8 cellular contexts compared by ENCODE assay signal in genomic region chr4:67700119-67700873, GRCh38. TPM values are rescaled to one million over a fixed set of nuclear protein-coding genes. Genes with fewer than 3 reads are reported as not detected.
DNase-seq lines count a peak whose midpoint lies in the region; ATAC-seq and TF ChIP-seq lines count a peak whose summit lies in the region.

No MANE protein-coding gene starts in this region.

- H3K36me3 ChIP-seq in stomach, result peaks cover 0 to 6% (median 0%) of the 10 kb centered on the region in 4 donors

- in situ Hi-C loops in astrocyte of the spinal cord (cut with HindIII; ENCODE audit: low sequenced_read_pairs), result no loop called here

- H3K9me3 ChIP-seq in stomach, result no peaks in the 10 kb centered on the region

- TF ChIP-seq EP300 in stomach (IDR thresholded peaks at IDR 0.05), result no peak

- TF ChIP-seq CTCF in NB4 (IDR thresholded peaks at IDR 0.05; ENCODE audit: low read depth, low read length) (no peak), astrocyte of the spinal cord (IDR thresholded peaks at IDR 0.05; ENCODE audit: low read depth, low read length) (no peak), stomach (IDR thresholded peaks at IDR 0.05) (no peak)

- peaks cover 9 to 35% (median 18%) of the 10 kb centered on the region in 4 donors for H3K4me1 ChIP-seq in stomach

- TF ChIP-seq POLR2A in NB4 (IDR thresholded peaks at IDR 0.05; ENCODE audit: extremely low read depth, insufficient read length) (no peak), stomach (IDR thresholded peaks at IDR 0.05) (no peak)

- intact Hi-C loops in stomach (cut with DNase I; ENCODE audit: low total_unique reads), result no loop called here

- ATAC-seq in GM21786 (IDR thresholded peaks at IDR 0.05; ENCODE audit: unreplicated experiment) (peak; percentile 2), GM19452 (IDR thresholded peaks at IDR 0.05; ENCODE audit: unreplicated experiment) (no peak)

- WGBS in stomach, 5 donors, result 5 to 12% (median 7%) methylated on average over 12 to 17 of the region's 17 CpGs

- H3K27me3 ChIP-seq in stomach, result no peaks in the 10 kb centered on the region

- DNase-seq in NCI-H2029 treated with DMSO at 0.1 percent for 48 hours (lab: John Stamatoyannopoulos, UW), result peak; percentile 11
- no peak for DNase-seq in NCI-H2029 (lab: John Stamatoyannopoulos, UW)
- DNase-seq in NB4 (ENCODE audit: low read depth), result peak; percentile 28
- peak; percentile 50 for DNase-seq in astrocyte of the spinal cord (ENCODE audit: low read depth, low spot score)
- DNase-seq in iris pigment epithelial cell (ENCODE audit: low read depth), result peak; percentile 36
- DNase-seq in stomach, result no peak

- H3K4me3 ChIP-seq in NB4 (ENCODE audit: low read depth, low read length), result peak overlapping the region; percentile 90
- peak overlapping the region; percentile 94 for H3K4me3 ChIP-seq in astrocyte of the spinal cord (ENCODE audit: low read depth, low read length)
- H3K4me3 ChIP-seq in stomach, result peak overlapping the region; percentile 68 to 92 (median 84)

- peak overlapping the region; percentile 83 to 95 (median 92) for H3K27ac ChIP-seq in stomach

RNA-seq across cellular contexts. Expression of gene UBA6, which starts 0.7 kb away (rescaled TPM):
- total RNA-seq in stomach, result 100 to 1,000 TPM in 1 of 5 donors, 10 to 100 TPM in 3, 1 to 10 TPM in 1; 5.8 to 253 (median 35.4) TPM
- 1 to 10 TPM; 2.0 to 7.3 (median 4.9) TPM for polyA plus RNA-seq in stomach

RNA-seq across cellular contexts. Expression of gene GNRHR, which starts 53.9 kb away (rescaled TPM):
- total RNA-seq in stomach, result not detected
- polyA plus RNA-seq in stomach, result not detected

Comparison
In these comparisons a context has a peak if more than half of its experiments do, and no peak if none do; other contexts are left out.
1. DNase-seq: peak in NCI-H2029 treated with DMSO at 0.1 percent for 48 hours (single experiment), NB4 (single experiment), astrocyte of the spinal cord (single experiment) and iris pigment epithelial cell (single experiment); none in NCI-H2029 (single experiment) and stomach (single experiment).
2. Peak in every context shown above with its lines, with median percentiles within 50 percentile points of each other: H3K4me3 ChIP-seq.